ENCODE assay signal across 22 cellular contexts in genomic region chr5:61178702-61179101, GRCh38.
"Had no signal": no experiment of that assay in that cellular context is flagged by ENCODE, and none has a peak within 500 bp of the region (broad histone marks: within the 10 kb centered on the region; RNA-seq: fewer than 3 reads in every experiment).

No MANE protein-coding gene starts in this region.

- H3K9me3 ChIP-seq: heart right ventricle, lower lobe of right lung, tibial artery had no signal

- H3K4me3 ChIP-seq: heart right ventricle, lower lobe of right lung, tibial artery had no signal

- H3K27me3 ChIP-seq: heart right ventricle, tibial artery had no signal

- DNase-seq: activated B cell treated with CpG ODN at 0.5 μM for 24 hours; activated CD4-positive, alpha-beta T cell treated with anti-CD3 and anti-CD28 coated beads for 36 hours; activated CD4-positive, alpha-beta T cell treated with anti-CD3 and anti-CD28 coated beads, Interleukin-2, amount 50 U/mL, for 4 hours; activated CD8-positive, alpha-beta memory T cell treated with anti-CD3 and anti-CD28 coated beads, Interleukin-2, amount 50 U/mL, for 48 hours; activated naive CD4-positive, alpha-beta T cell treated with Interleukin-2 at 50 U/mL for 16 hours; activated T-cell treated with anti-CD3 and anti-CD28 coated beads, Interleukin-2, amount 50 U/mL, for 48 hours; amygdala; caudate nucleus; effector CD8-positive, alpha-beta T cell; heart right ventricle; islet precursor cell; lower lobe of right lung; naive B cell; nucleus accumbens; posterior cingulate gyrus; retina; stimulated activated CD4-positive, alpha-beta T cell treated with anti-CD3 and anti-CD28 coated beads, Interleukin-4, amount 100 ng/mL, for 4 hours; stimulated activated naive CD8-positive, alpha-beta T cell treated with anti-CD3 and anti-CD28 coated beads, Interleukin-15, Interleukin-2, amounts not matched to agents 100 U/mL and 50 U/mL, for 24 hours; substantia nigra; T1000; tibial artery had no signal

- H3K4me1 ChIP-seq: heart right ventricle, tibial artery had no signal

- H3K36me3 ChIP-seq: heart right ventricle, lower lobe of right lung, tibial artery had no signal

- H3K27ac ChIP-seq: heart right ventricle, lower lobe of right lung, tibial artery had no signal

- ATAC-seq: activated CD4-positive, alpha-beta T cell treated with anti-CD3 and anti-CD28 coated beads for 36 hours; heart right ventricle; left lobe of liver; lower lobe of right lung; stimulated activated naive CD8-positive, alpha-beta T cell treated with anti-CD3 and anti-CD28 coated beads, Interleukin-15, Interleukin-2, amounts not matched to agents 100 U/mL and 50 U/mL, for 24 hours had no signal
